In the genomic region with DNA sequence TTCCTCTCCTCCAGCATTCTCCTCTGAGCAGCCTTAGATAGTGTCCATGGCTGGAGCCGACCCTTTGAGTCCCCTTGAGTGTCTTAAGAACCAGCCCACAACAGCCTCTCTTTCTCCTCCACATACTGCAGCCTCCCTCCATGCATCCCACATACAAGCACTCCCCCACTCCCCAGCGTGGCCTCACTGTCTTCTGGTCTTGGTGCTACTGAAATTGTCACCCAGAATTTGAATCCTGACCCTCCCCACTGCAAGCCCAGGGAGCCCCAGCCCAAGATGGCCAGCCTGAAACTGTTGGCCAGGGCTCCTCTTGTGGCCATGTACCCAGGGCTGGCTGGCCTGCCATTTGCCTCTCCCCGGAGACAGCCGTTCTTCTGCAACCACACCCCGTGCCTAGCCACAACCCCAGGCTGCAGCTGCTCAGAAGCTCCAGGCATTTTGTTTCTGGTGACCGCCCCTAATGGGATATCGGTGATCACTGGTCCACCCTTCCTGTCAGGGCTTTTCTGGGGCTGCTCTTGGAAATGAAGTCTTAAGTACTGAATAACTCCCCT, we compare ENCODE assay signal across 1 cellular context.
TF ChIP-seq lines count a peak whose summit lies in the region.

No MANE protein-coding gene starts in this region.

TF ChIP-seq in GM23338, 12 proteins besides CTCF, POLR2A, EP300 and RAD21 (continued from another document):
- no peak for TF ChIP-seq ZNF462 (CRISPR knock-in tag; IDR thresholded peaks at IDR 0.05)
- no peak for TF ChIP-seq STAT1 (IDR thresholded peaks at IDR 0.05; ENCODE audit: unreplicated experiment)
- TF ChIP-seq, protein P1, sequence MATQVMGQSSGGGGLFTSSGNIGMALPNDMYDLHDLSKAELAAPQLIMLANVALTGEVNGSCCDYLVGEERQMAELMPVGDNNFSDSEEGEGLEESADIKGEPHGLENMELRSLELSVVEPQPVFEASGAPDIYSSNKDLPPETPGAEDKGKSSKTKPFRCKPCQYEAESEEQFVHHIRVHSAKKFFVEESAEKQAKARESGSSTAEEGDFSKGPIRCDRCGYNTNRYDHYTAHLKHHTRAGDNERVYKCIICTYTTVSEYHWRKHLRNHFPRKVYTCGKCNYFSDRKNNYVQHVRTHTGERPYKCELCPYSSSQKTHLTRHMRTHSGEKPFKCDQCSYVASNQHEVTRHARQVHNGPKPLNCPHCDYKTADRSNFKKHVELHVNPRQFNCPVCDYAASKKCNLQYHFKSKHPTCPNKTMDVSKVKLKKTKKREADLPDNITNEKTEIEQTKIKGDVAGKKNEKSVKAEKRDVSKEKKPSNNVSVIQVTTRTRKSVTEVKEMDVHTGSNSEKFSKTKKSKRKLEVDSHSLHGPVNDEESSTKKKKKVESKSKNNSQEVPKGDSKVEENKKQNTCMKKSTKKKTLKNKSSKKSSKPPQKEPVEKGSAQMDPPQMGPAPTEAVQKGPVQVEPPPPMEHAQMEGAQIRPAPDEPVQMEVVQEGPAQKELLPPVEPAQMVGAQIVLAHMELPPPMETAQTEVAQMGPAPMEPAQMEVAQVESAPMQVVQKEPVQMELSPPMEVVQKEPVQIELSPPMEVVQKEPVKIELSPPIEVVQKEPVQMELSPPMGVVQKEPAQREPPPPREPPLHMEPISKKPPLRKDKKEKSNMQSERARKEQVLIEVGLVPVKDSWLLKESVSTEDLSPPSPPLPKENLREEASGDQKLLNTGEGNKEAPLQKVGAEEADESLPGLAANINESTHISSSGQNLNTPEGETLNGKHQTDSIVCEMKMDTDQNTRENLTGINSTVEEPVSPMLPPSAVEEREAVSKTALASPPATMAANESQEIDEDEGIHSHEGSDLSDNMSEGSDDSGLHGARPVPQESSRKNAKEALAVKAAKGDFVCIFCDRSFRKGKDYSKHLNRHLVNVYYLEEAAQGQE (IDR thresholded peaks at IDR 0.05; ENCODE audit: unreplicated experiment) = no peak
- no peak for TF ChIP-seq JUNB (IDR thresholded peaks at IDR 0.05; ENCODE audit: unreplicated experiment)
- no peak for TF ChIP-seq EZH2phosphoT487 (IDR thresholded peaks at IDR 0.05; ENCODE audit: unreplicated experiment)
- TF ChIP-seq ETS1 (IDR thresholded peaks at IDR 0.05) = no peak
- TF ChIP-seq ZNF331 (CRISPR knock-in tag; IDR thresholded peaks at IDR 0.05; ENCODE audit: low read depth) = no peak
- TF ChIP-seq EZH2 (IDR thresholded peaks at IDR 0.05; ENCODE audit: low read depth, unreplicated experiment) = no peak
- no peak for TF ChIP-seq POLR2AphosphoS5 (IDR thresholded peaks at IDR 0.05; ENCODE audit: low read depth)
- no peak for TF ChIP-seq CREB1 (CRISPR knock-in tag; IDR thresholded peaks at IDR 0.05; ENCODE audit: low read depth)
